Comparison of ENCODE assay signal across 15 cellular contexts in the genomic region with DNA sequence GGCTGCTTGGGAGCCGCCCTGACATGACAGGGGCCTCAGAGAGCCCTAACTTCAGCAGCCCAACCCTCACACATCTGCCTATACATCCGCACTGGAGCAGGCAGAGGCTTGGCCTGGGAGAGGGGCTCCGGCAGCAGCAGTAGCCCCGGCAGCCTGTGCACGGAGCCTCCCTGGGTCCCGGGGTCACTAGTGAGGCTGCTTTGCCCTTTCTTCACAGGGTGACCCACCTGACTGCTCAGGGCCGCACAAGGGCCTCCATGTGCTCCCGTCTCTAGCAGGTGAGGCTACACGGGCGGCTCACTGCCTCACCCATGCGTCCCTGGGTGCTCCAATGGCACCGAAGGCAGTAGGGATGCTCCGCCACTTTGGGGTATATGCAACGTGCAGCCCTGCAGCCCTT. TPM values are rescaled to one million over a fixed set of nuclear protein-coding genes. Genes with fewer than 3 reads are reported as not detected.
A peak's percentile ranks its signal among the peaks of the same experiment; 100 is the strongest.
DNase-seq lines count a peak whose midpoint lies in the region; ATAC-seq, FAIRE-seq and TF ChIP-seq lines count a peak whose summit lies in the region.
"Had no signal": no experiment of that assay in that cellular context is flagged by ENCODE, and none has a peak within 500 bp of the region (broad histone marks: within the 10 kb centered on the region; RNA-seq: fewer than 3 reads in every experiment).

No MANE protein-coding gene starts in this region.

- no TSS peak for BruUV-seq in IMR-90 (replicated peaks; lab: Mats Ljungman, UMichigan)

- no peak overlapping the region for H3K56ac ChIP-seq in IMR-90 (ENCODE audit: extremely low read depth, insufficient read depth, low read length)

- H3K27ac ChIP-seq in IMR-90 (ENCODE audit: insufficient read depth, low read length) = no peak overlapping the region
- H3K27ac ChIP-seq in ascending aorta = peak overlapping the region; percentile 87 to 89
- H3K27ac ChIP-seq in lower lobe of right lung = no peak overlapping the region
- H3K27ac ChIP-seq: BLaER1 treated with 17β-estradiol and CSF1 and Interleukin-3, amounts not matched to agents 10 nM and 100 nM had no signal

- no peak for TF ChIP-seq RAD21 in IMR-90 (IDR thresholded peaks at IDR 0.05; ENCODE audit: low read length)

- H3K23ac ChIP-seq in IMR-90 (ENCODE audit: low read depth, low read length) = no peak overlapping the region

- TF ChIP-seq POLR2A in IMR-90 (IDR thresholded peaks at IDR 0.05; ENCODE audit: low read depth, low read length) = no peak

- no peak overlapping the region; the same call in 1 of the 2 replicates for H3K4ac ChIP-seq in IMR-90 (ENCODE audit: low read depth, low read length)

- CTCF ChIA-PET in IMR-90 (lab: Yijun Ruan, JAX) = no interaction called here

- H4K5ac ChIP-seq in IMR-90 (ENCODE audit: low read depth, low read length) = no peak overlapping the region

- no peak overlapping the region for H2AK5ac ChIP-seq in IMR-90 (ENCODE audit: low read depth, low read length)

- DNase-seq in IMR-90 = no peak
- DNase-seq in ascending aorta (ENCODE audit: low spot score in 2 of 2) = no peak
- peak; percentile 16 for DNase-seq in lower lobe of right lung
- no peak for DNase-seq in stimulated activated CD4-positive, alpha-beta T cell treated with anti-CD3 and anti-CD28 coated beads, Interleukin-2, amount 100 ng/mL, for 24 hours
- no peak for DNase-seq in D721Med (ENCODE audit: insufficient read length, low spot score)
- no peak for DNase-seq in GOT3 (lab: John Stamatoyannopoulos, UW)
- DNase-seq: CD4-positive, CD25-positive, alpha-beta regulatory T cell; CD8-positive, alpha-beta memory T cell; COR-L47; DMS79 treated with DMSO at 0.1 percent for 48 hours; GF-D8; H9 had no signal

- intact Hi-C loops in IMR-90 (cut with micrococcal nuclease) = no loop called here
- intact Hi-C loops in ascending aorta (cut with DNase I) = loop anchor here (5.0 kb wide), 1 partner anchor 102 kb away; no protein-coding TSS in a partner anchor
- intact Hi-C loops in lower lobe of right lung (cut with DNase I) = no loop called here

- no peak overlapping the region for H4K8ac ChIP-seq in IMR-90 (ENCODE audit: low read depth in 2 of 2, low read length in 2 of 2)

- H2AFZ ChIP-seq in IMR-90 (replicated peaks; ENCODE audit: low read length, poor library complexity) = peak overlapping the region; percentile 29

- no peak overlapping the region for H2BK5ac ChIP-seq in IMR-90 (ENCODE audit: low read depth, low read length, poor library complexity, severe bottlenecking)

- H3K27me3 ChIP-seq in IMR-90 (ENCODE audit: control insufficient read depth, insufficient read depth, low read length) (no peaks in the 10 kb centered on the region), ascending aorta (no peaks in the 10 kb centered on the region), lower lobe of right lung (ENCODE audit: low read depth) (peaks cover 8% of the 10 kb centered on the region)
- H3K27me3 ChIP-seq: BLaER1 treated with 17β-estradiol and CSF1 and Interleukin-3, amounts not matched to agents 10 nM and 100 nM had no signal

- no peak for FAIRE-seq in D721Med (lab: Jason Lieb, UNC)
- FAIRE-seq: K562 had no signal

- dilution Hi-C loops in IMR-90 (cut with HindIII; ENCODE audit: low sequenced_read_pairs, unreplicated experiment) = no loop called here

- peaks cover 23% of the 10 kb centered on the region for H3K9me1 ChIP-seq in IMR-90 (ENCODE audit: insufficient read depth, low read length)

- no peak overlapping the region for H3K14ac ChIP-seq in IMR-90 (replicated peaks; ENCODE audit: low read depth, low read length)

- no peak overlapping the region for H3K4me2 ChIP-seq in IMR-90 (ENCODE audit: low read depth, low read length)
- H3K4me2 ChIP-seq: BLaER1 treated with 17β-estradiol and CSF1 and Interleukin-3, amounts not matched to agents 10 nM and 100 nM; GM23338 had no signal

- TF ChIP-seq CTCF in IMR-90 (conservative IDR thresholded peaks at IDR 0.05; ENCODE audit: low read depth, low read length) (no peak), ascending aorta (IDR thresholded peaks at IDR 0.05) (no peak), lower lobe of right lung (IDR thresholded peaks at IDR 0.05) (no peak), D721Med (IDR thresholded peaks at IDR 0.05; ENCODE audit: insufficient read depth, missing control alignments) (no peak)

- WGBS in IMR-90 (ENCODE audit: extremely low coverage in 2 of 2, insufficient read length in 1 of 2), 2 experiments = 90% methylated on average over 5 of the region's 14 CpGs; no CpG with 5 or more reads in 1 of the 2 experiments

- H3K4me1 ChIP-seq in IMR-90 (ENCODE audit: control insufficient read depth, insufficient read depth, low read length) (peaks cover 13% of the 10 kb centered on the region), ascending aorta (peaks cover 6 to 25% of the 10 kb centered on the region in 2 donors), lower lobe of right lung (no peaks in the 10 kb centered on the region)

- H3K4me3 ChIP-seq in IMR-90 (ENCODE audit: insufficient read depth, low read depth, low read length) = no peak overlapping the region
- no peak overlapping the region for H3K4me3 ChIP-seq in ascending aorta
- H3K4me3 ChIP-seq in lower lobe of right lung = no peak overlapping the region
- H3K4me3 ChIP-seq: BLaER1 treated with 17β-estradiol and CSF1 and Interleukin-3, amounts not matched to agents 10 nM and 100 nM; GM23338; K562 had no signal

- no peak overlapping the region for H3K18ac ChIP-seq in IMR-90 (ENCODE audit: low read depth, low read length)

- H3K9me3 ChIP-seq in IMR-90 (ENCODE audit: control insufficient read depth, insufficient read depth, low read length) (no peaks in the 10 kb centered on the region), ascending aorta (no peaks in the 10 kb centered on the region), lower lobe of right lung (no peaks in the 10 kb centered on the region)

- no peaks in the 10 kb centered on the region for H4K20me1 ChIP-seq in IMR-90 (ENCODE audit: insufficient read depth, low read length)
- H4K20me1 ChIP-seq: BLaER1 treated with 17β-estradiol and CSF1 and Interleukin-3, amounts not matched to agents 10 nM and 100 nM had no signal

- H3K36me3 ChIP-seq in IMR-90 (ENCODE audit: control insufficient read depth, insufficient read depth, low read length) = no peaks in the 10 kb centered on the region
- H3K36me3 ChIP-seq in ascending aorta = no peaks in the 10 kb centered on the region
- H3K36me3 ChIP-seq in lower lobe of right lung = no peaks in the 10 kb centered on the region
- H3K36me3 ChIP-seq: BLaER1 treated with 17β-estradiol and CSF1 and Interleukin-3, amounts not matched to agents 10 nM and 100 nM had no signal

- H3K9ac ChIP-seq in IMR-90 (ENCODE audit: low read depth, low read length) = no peak overlapping the region
- H3K9ac ChIP-seq: BLaER1 treated with 17β-estradiol and CSF1 and Interleukin-3, amounts not matched to agents 10 nM and 100 nM had no signal

- H2AK9ac ChIP-seq in IMR-90 (replicated peaks; ENCODE audit: low read depth, low read length, poor library complexity) = no peak overlapping the region

- no peak overlapping the region for H2BK120ac ChIP-seq in IMR-90 (ENCODE audit: low read depth, low read length)

- 0 out of 4 replicates have a peak, but pooled peaks cover 0 to 3% of the 10 kb centered on the region in 2 experiments for H3K79me1 ChIP-seq in IMR-90 (ENCODE audit: low read depth in 1 of 2, low read length in 2 of 2)

- no peak overlapping the region for H2BK20ac ChIP-seq in IMR-90 (ENCODE audit: low read depth, low read length)

- H4K91ac ChIP-seq in IMR-90 (ENCODE audit: insufficient read depth, low read depth, low read length) = peak overlapping the region; percentile 23; the same call in 1 of the 2 replicates

- ATAC-seq in IMR-90 (ENCODE audit: low read depth) (no peak), lower lobe of right lung (no peak)
- ATAC-seq: GM23338, K562 had no signal

- POLR2A ChIA-PET in IMR-90 (lab: Charles Lee; ENCODE audit: unreplicated experiment) = no interaction called here

- H2BK15ac ChIP-seq in IMR-90 (ENCODE audit: low read depth, low read length) = no peak overlapping the region

- in situ Hi-C loops in IMR-90 (cut with MboI; ENCODE audit: low sequenced_read_pairs) = no loop called here

TF ChIP-seq in IMR-90, 13 proteins besides CTCF, POLR2A, EP300 and RAD21 (continues in another document):
- no peak for TF ChIP-seq MAFK (IDR thresholded peaks at IDR 0.05; ENCODE audit: low read depth, low read length)
- TF ChIP-seq RFX5 (IDR thresholded peaks at IDR 0.05; ENCODE audit: low read depth, low read length) = no peak
- no peak for TF ChIP-seq ELK1 (IDR thresholded peaks at IDR 0.05; ENCODE audit: borderline replicate concordance, low read depth, low read length)
- TF ChIP-seq MAZ (IDR thresholded peaks at IDR 0.05; ENCODE audit: borderline replicate concordance, low read depth, low read length) = no peak
- TF ChIP-seq CHD1 (IDR thresholded peaks at IDR 0.05; ENCODE audit: low read depth, low read length) = no peak
- TF ChIP-seq SMC3 (IDR thresholded peaks at IDR 0.05; ENCODE audit: low read depth, low read length) = no peak
- TF ChIP-seq CEBPB (IDR thresholded peaks at IDR 0.05; ENCODE audit: low read depth, low read length) = no peak
- no peak for TF ChIP-seq BHLHE40 (IDR thresholded peaks at IDR 0.05; ENCODE audit: low read depth, low read length)
- no peak for TF ChIP-seq MXI1 (IDR thresholded peaks at IDR 0.05; ENCODE audit: borderline replicate concordance, low read depth, low read length)
- TF ChIP-seq, protein P1, sequence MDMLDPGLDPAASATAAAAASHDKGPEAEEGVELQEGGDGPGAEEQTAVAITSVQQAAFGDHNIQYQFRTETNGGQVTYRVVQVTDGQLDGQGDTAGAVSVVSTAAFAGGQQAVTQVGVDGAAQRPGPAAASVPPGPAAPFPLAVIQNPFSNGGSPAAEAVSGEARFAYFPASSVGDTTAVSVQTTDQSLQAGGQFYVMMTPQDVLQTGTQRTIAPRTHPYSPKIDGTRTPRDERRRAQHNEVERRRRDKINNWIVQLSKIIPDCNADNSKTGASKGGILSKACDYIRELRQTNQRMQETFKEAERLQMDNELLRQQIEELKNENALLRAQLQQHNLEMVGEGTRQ (IDR thresholded peaks at IDR 0.05; ENCODE audit: low read depth, low read length) = no peak
- TF ChIP-seq FOS (IDR thresholded peaks at IDR 0.05; ENCODE audit: low read depth, low read length) = no peak

RNA-seq across cellular contexts. Expression of gene STX16, which starts 36.7 kb away (rescaled TPM):
- total RNA-seq in IMR-90 (2012; rRNA removed) (26.9 and 29.4 TPM in 2 replicates), ascending aorta (24.7 TPM), lower lobe of right lung (67.8 TPM)
- polyA plus RNA-seq in IMR-90 (2012; rRNA removed) = 48.5 and 58.2 TPM in 2 replicates
- 17.4 and 21.0 TPM in 2 replicates for polyA plus RNA-seq in IMR-90 (2012; cell fraction: cytosol; rRNA removed)
- polyA plus RNA-seq in IMR-90 (2012; cell fraction: nucleus; rRNA removed; ENCODE audit: low replicate concordance) = 118 and 306 TPM in 2 replicates

Comparison
In these comparisons a context has a peak if more than half of its experiments do, and no peak if none do; other contexts are left out.
1. H3K27ac ChIP-seq: peak in ascending aorta (2 of 2); none in IMR-90 (single experiment) and lower lobe of right lung (single experiment).